In genomic region chr5:104472811-104473210, GRCh38 we compare ENCODE assay signal across 25 cellular contexts.
"Had no signal": no experiment of that assay in that cellular context is flagged by ENCODE, and none has a peak within 500 bp of the region (broad histone marks: within the 10 kb centered on the region; RNA-seq: fewer than 3 reads in every experiment).

No MANE protein-coding gene starts in this region.

- DNase-seq: activated effector memory CD4-positive, alpha-beta T cell treated with anti-CD3 and anti-CD28 coated beads, Interleukin-2, amount 50 U/mL, for 16 hours; activated effector memory CD4-positive, alpha-beta T cell treated with Interleukin-2 at 50 U/mL for 16 hours; activated gamma-delta T cell; activated gamma-delta T cell treated with Interleukin-2 at 50 U/mL for 16 hours; activated naive CD4-positive, alpha-beta T cell; activated naive CD4-positive, alpha-beta T cell treated with anti-CD3 and anti-CD28 coated beads for 36 hours; activated naive CD4-positive, alpha-beta T cell treated with anti-CD3 and anti-CD28 coated beads, Interleukin-2, amount 10 ng/mL, durations not matched to agents 7 days and 5 days; activated naive CD4-positive, alpha-beta T cell treated with anti-CD3 and anti-CD28 coated beads, Interleukin-2, amount 50 U/mL, for 16 hours; activated naive CD4-positive, alpha-beta T cell treated with Interleukin-2 at 50 U/mL for 16 hours; activated naive CD8-positive, alpha-beta T cell treated with anti-CD3 and anti-CD28 coated beads for 36 hours; activated naive CD8-positive, alpha-beta T cell treated with anti-CD3 and anti-CD28 coated beads, Interleukin-2, amount 10 ng/mL, durations not matched to agents 7 days and 5 days; activated naive CD8-positive, alpha-beta T cell treated with anti-CD3 and anti-CD28 coated beads, Interleukin-2, amount 50 U/mL, for 24 hours; activated T-cell treated with anti-CD3 and anti-CD28 coated beads, Interleukin-2, amount 50 U/mL, for 4 hours; activated T-cell treated with anti-CD3 and anti-CD28 coated beads, Interleukin-2, amount 50 U/mL, for 48 hours; activated T-cell treated with anti-CD3 and anti-CD28 coated beads, Interleukin-2, amount 50 U/mL, for 72 hours; adrenal gland; amniotic stem cell; amygdala; anterior cingulate cortex; aorta; body of pancreas; brain microvascular endothelial cell; caudate nucleus; central memory CD4-positive, alpha-beta T cell; cerebellar nuclear complex had no signal
